1 cellular context compared by ENCODE assay signal in genomic region chr11:65890324-65891179, GRCh38.
TF ChIP-seq lines count a peak whose summit lies in the region.

CCDC85B (plus strand) TSS chr11:65890673; CDS start chr11:65890784, 111 bp downstream.

TF ChIP-seq in GM12878, 131 proteins besides CTCF, POLR2A, EP300 and RAD21 (continued from another document and continues in another):
- TF ChIP-seq ZNF592 (IDR thresholded peaks at IDR 0.05) (peak; percentile 91), ZNF384 (IDR thresholded peaks at IDR 0.05; ENCODE audit: borderline replicate concordance, low read depth, low read length) (no peak), PML (IDR thresholded peaks at IDR 0.05; ENCODE audit: low read length) (no peak), CBX3 (IDR thresholded peaks at IDR 0.05; ENCODE audit: borderline replicate concordance, low read depth) (no peak), CBX5 (IDR thresholded peaks at IDR 0.05; ENCODE audit: low read depth) (no peak), ZBTB11 (CRISPR knock-in tag; IDR thresholded peaks at IDR 0.05) (no peak), KLF5 (IDR thresholded peaks at IDR 0.05; ENCODE audit: partially characterized antibody) (peak; percentile 92), TARDBP (IDR thresholded peaks at IDR 0.05; ENCODE audit: borderline replicate concordance) (no peak), RELA (IDR thresholded peaks at IDR 0.05; ENCODE audit: borderline replicate concordance, partially characterized antibody) (no peak), PKNOX1 (IDR thresholded peaks at IDR 0.05) (peak; percentile 44), PBX3 (IDR thresholded peaks at IDR 0.05; ENCODE audit: insufficient replicate concordance, low read depth, low read length) (peak; percentile 2), ZNF687 (IDR thresholded peaks at IDR 0.05) (peak; percentile 92), CEBPZ (IDR thresholded peaks at IDR 0.05; ENCODE audit: low read depth, low read length) (no peak), NKRF (conservative IDR thresholded peaks at IDR 0.05) (peak; percentile 93), MXI1 (IDR thresholded peaks at IDR 0.05; ENCODE audit: low read depth, low read length) (peak; percentile 85), RELB (IDR thresholded peaks at IDR 0.05; ENCODE audit: low read depth) (no peak), CUX1 (IDR thresholded peaks at IDR 0.05; ENCODE audit: insufficient replicate concordance, low read depth, low read length) (no peak)
